In genomic region chr1:1332031-1332755, GRCh38 we compare ENCODE assay signal across 15 cellular contexts. TPM values are rescaled to one million over a fixed set of nuclear protein-coding genes. Genes with fewer than 3 reads are reported as not detected.
A peak's percentile ranks its signal among the peaks of the same experiment; 100 is the strongest.
DNase-seq lines count a peak whose midpoint lies in the region; ATAC-seq, FAIRE-seq and TF ChIP-seq lines count a peak whose summit lies in the region.
"Had no signal": no experiment of that assay in that cellular context is flagged by ENCODE, and none has a peak within 500 bp of the region (broad histone marks: within the 10 kb centered on the region; RNA-seq: fewer than 3 reads in every experiment).

No MANE protein-coding gene starts in this region.

- no peak for FAIRE-seq in K562 (lab: Jason Lieb, UNC)

- H4K8ac ChIP-seq in IMR-90 (ENCODE audit: low read depth in 2 of 2, low read length in 2 of 2) = no peak overlapping the region

- H3K36me3 ChIP-seq in IMR-90 (ENCODE audit: control insufficient read depth, insufficient read depth, low read length) = peaks cover 12% of the 10 kb centered on the region
- H3K36me3 ChIP-seq in K562 (ENCODE audit: control insufficient read depth, insufficient read depth, low read length) = peaks cover 38% of the 10 kb centered on the region; the same call in 1 of the 3 replicates
- H3K36me3 ChIP-seq in right lobe of liver = peaks cover 0 to 11% (median 2%) of the 10 kb centered on the region in 4 donors

- WGBS in IMR-90 (ENCODE audit: extremely low coverage in 2 of 2, insufficient read length in 1 of 2), 2 experiments = 90% methylated on average over 30 of the region's 57 CpGs; no CpG with 5 or more reads in 1 of the 2 experiments
- 90% methylated on average over 46 of the region's 57 CpGs for WGBS in K562 (ENCODE audit: insufficient coverage, low coverage, missing lambda C conversion rate)
- WGBS in right lobe of liver (ENCODE audit: insufficient coverage, low coverage, low lambda C conversion rate, missing lambda C conversion rate) = 87% methylated on average over 7 of the region's 57 CpGs

- peak overlapping the region; percentile 55 for H2AK9ac ChIP-seq in IMR-90 (replicated peaks; ENCODE audit: low read depth, low read length, poor library complexity)

- H2BK20ac ChIP-seq in IMR-90 (ENCODE audit: low read depth, low read length) = no peak overlapping the region

- CTCF ChIA-PET in IMR-90 (lab: Yijun Ruan, JAX) = no interaction called here
- CTCF ChIA-PET in K562 (lab: Yijun Ruan, JAX; ENCODE audit: low intra/inter-chr PET ratio) = no interaction called here

- intact Hi-C loops in IMR-90 (cut with micrococcal nuclease) (no loop called here), K562 (cut with micrococcal nuclease) (no loop called here), right lobe of liver (cut with DNase I) (no loop called here), left cardiac atrium (cut with DNase I) (no loop called here)

- H4K20me1 ChIP-seq in IMR-90 (ENCODE audit: insufficient read depth, low read length) = peaks cover 19% of the 10 kb centered on the region
- H4K20me1 ChIP-seq in K562 (replicated peaks; ENCODE audit: control insufficient read depth, insufficient read depth, low read length) = peaks cover 12% of the 10 kb centered on the region; the same call in 1 of the 2 replicates

- dilution Hi-C loops in IMR-90 (cut with HindIII; ENCODE audit: low sequenced_read_pairs, unreplicated experiment) = no loop called here

- H3K23ac ChIP-seq in IMR-90 (ENCODE audit: low read depth, low read length) = no peak overlapping the region

- no peak overlapping the region for H4K5ac ChIP-seq in IMR-90 (ENCODE audit: low read depth, low read length)

- H2AK5ac ChIP-seq in IMR-90 (ENCODE audit: low read depth, low read length) = no peak overlapping the region

- peak; percentile 88 for DNase-seq in DMS53 (lab: John Stamatoyannopoulos, UW)
- no peak for DNase-seq in IMR-90
- no peak for DNase-seq in K562 (ENCODE audit: extremely low read depth in 1 of 4, low spot score in 3 of 4)
- DNase-seq in right lobe of liver = peak in 2 of 3 donors; percentile 58 to 69
- DNase-seq in stimulated activated CD4-positive, alpha-beta T cell treated with anti-CD3 and anti-CD28 coated beads, Interleukin-4, amount 100 ng/mL, for 4 hours = no peak
- DNase-seq in NCI-H1048 (lab: John Stamatoyannopoulos, UW) = no peak
- no peak for DNase-seq in islet precursor cell
- DNase-seq in left cardiac atrium = no peak
- DNase-seq: BE2C; CD4-positive, alpha-beta memory T cell; HCEC 1CT; NCI-H1092; NCI-H187 treated with DMSO at 0.1 percent for 48 hours; NCI-H524; Right ventricle myocardium superior had no signal

- H3K4me3 ChIP-seq in IMR-90 (ENCODE audit: insufficient read depth, low read depth, low read length) (no peak overlapping the region), K562 (no peak overlapping the region), right lobe of liver (no peak overlapping the region)

- no peak overlapping the region for H2AFZ ChIP-seq in IMR-90 (replicated peaks; ENCODE audit: low read length, poor library complexity)
- H2AFZ ChIP-seq in K562 (ENCODE audit: low read depth, low read length) = no peak overlapping the region

- H3K4me2 ChIP-seq in IMR-90 (ENCODE audit: low read depth, low read length) (no peak overlapping the region), K562 (ENCODE audit: insufficient read depth, low read length) (no peak overlapping the region)

- H3K56ac ChIP-seq in IMR-90 (ENCODE audit: extremely low read depth, insufficient read depth, low read length) = no peak overlapping the region

- no peak overlapping the region for H3K4ac ChIP-seq in IMR-90 (ENCODE audit: low read depth, low read length)

- POLR2A ChIA-PET in IMR-90 (lab: Charles Lee; ENCODE audit: unreplicated experiment) = no interaction called here
- POLR2A ChIA-PET in K562 (lab: Yijun Ruan, JAX) = interaction anchor here (0.7 to 1.7 kb wide), 5 partner anchors 10 to 43 kb away, joined by 3 to 9 read pairs (median 4); partner anchors contain the start of gene AURKAIP1

- no peak overlapping the region for H3K18ac ChIP-seq in IMR-90 (ENCODE audit: low read depth, low read length)

- TF ChIP-seq RAD21 in IMR-90 (IDR thresholded peaks at IDR 0.05; ENCODE audit: low read length) (no peak), K562 (CRISPR knock-in tag; conservative IDR thresholded peaks at IDR 0.05 in 1 of 2, IDR thresholded peaks at IDR 0.05 in 1 of 2) (no peak)

- TF ChIP-seq CTCF in IMR-90 (conservative IDR thresholded peaks at IDR 0.05; ENCODE audit: low read depth, low read length) = no peak
- no peak for TF ChIP-seq CTCF in K562 (IDR thresholded peaks at IDR 0.05 in 2 of 3, conservative IDR thresholded peaks at IDR 0.05 in 1 of 3; ENCODE audit: insufficient read depth in 2 of 3, low read depth in 1 of 3, low read length in 3 of 3)
- TF ChIP-seq CTCF in right lobe of liver (IDR thresholded peaks at IDR 0.05) = no peak

- no peaks in the 10 kb centered on the region for H3K4me1 ChIP-seq in IMR-90 (ENCODE audit: control insufficient read depth, insufficient read depth, low read length)
- peaks cover 0 to 94% of the 10 kb centered on the region in 2 experiments; a peak in 2 of 5 replicates for H3K4me1 ChIP-seq in K562 (replicated peaks in 1 of 2; ENCODE audit: control insufficient read depth in 2 of 2, insufficient read depth in 2 of 2, low read length in 2 of 2)
- H3K4me1 ChIP-seq in right lobe of liver = peaks cover 0 to 5% (median 0%) of the 10 kb centered on the region in 4 donors
- H3K4me1 ChIP-seq: BE2C had no signal

- H3K27ac ChIP-seq in IMR-90 (ENCODE audit: insufficient read depth, low read length) (no peak overlapping the region), K562 (ENCODE audit: extremely low read depth, low read depth, low read length) (no peak overlapping the region), right lobe of liver (no peak overlapping the region)

- H3K9me1 ChIP-seq in IMR-90 (ENCODE audit: insufficient read depth, low read length) (peaks cover 9% of the 10 kb centered on the region), K562 (ENCODE audit: control insufficient read depth, insufficient read depth, low read length) (peaks cover 4% of the 10 kb centered on the region)

- no peak overlapping the region for H3K9ac ChIP-seq in IMR-90 (ENCODE audit: low read depth, low read length)
- H3K9ac ChIP-seq in K562 (ENCODE audit: insufficient read depth in 1 of 2, low read depth in 2 of 2, low read length in 2 of 2) = no peak overlapping the region

- no peak overlapping the region for H4K91ac ChIP-seq in IMR-90 (ENCODE audit: insufficient read depth, low read depth, low read length)

- BruUV-seq in IMR-90 (replicated peaks; lab: Mats Ljungman, UMichigan) = no TSS peak
- no TSS peak for BruUV-seq in K562 (replicated peaks; lab: Mats Ljungman, UMichigan)

- TF ChIP-seq EP300 in K562 (IDR thresholded peaks at IDR 0.05; ENCODE audit: low read length) = no peak

- H3K9me3 ChIP-seq in IMR-90 (ENCODE audit: control insufficient read depth, insufficient read depth, low read length) = no peaks in the 10 kb centered on the region
- peaks cover 6% of the 10 kb centered on the region for H3K9me3 ChIP-seq in K562 (replicated peaks; ENCODE audit: control insufficient read depth, insufficient read depth, low read depth, low read length)
- no peaks in the 10 kb centered on the region for H3K9me3 ChIP-seq in right lobe of liver
- H3K9me3 ChIP-seq: BE2C had no signal

- TF ChIP-seq POLR2A in IMR-90 (IDR thresholded peaks at IDR 0.05; ENCODE audit: low read depth, low read length) (no peak), K562 (conservative IDR thresholded peaks at IDR 0.05) (peak; percentile 27; the same call in 1 of the 2 replicates), right lobe of liver (IDR thresholded peaks at IDR 0.05) (no peak)

- no peaks in the 10 kb centered on the region for H3K79me2 ChIP-seq in K562 (ENCODE audit: control insufficient read depth, insufficient read depth, low read length)

- H2BK120ac ChIP-seq in IMR-90 (ENCODE audit: low read depth, low read length) = no peak overlapping the region

- in situ Hi-C loops in IMR-90 (cut with MboI; ENCODE audit: low sequenced_read_pairs) (no loop called here), K562 (cut with MboI) (no loop called here)

- peaks cover 7 to 11% of the 10 kb centered on the region in 2 experiments; a peak in 2 of 4 replicates for H3K79me1 ChIP-seq in IMR-90 (ENCODE audit: low read depth in 1 of 2, low read length in 2 of 2)

- no peaks in the 10 kb centered on the region for H3K27me3 ChIP-seq in IMR-90 (ENCODE audit: control insufficient read depth, insufficient read depth, low read length)
- H3K27me3 ChIP-seq in K562 (ENCODE audit: control insufficient read depth in 2 of 2, insufficient read depth in 2 of 2, low read length in 2 of 2) = no peaks in the 10 kb centered on the region
- H3K27me3 ChIP-seq in right lobe of liver = no peaks in the 10 kb centered on the region

- no peak for ATAC-seq in IMR-90 (ENCODE audit: low read depth)
- ATAC-seq in K562 = no peak
- ATAC-seq in right lobe of liver = peak; percentile 10 to 48 (median 16)
- ATAC-seq in left cardiac atrium = no peak

- no peak overlapping the region for H3K14ac ChIP-seq in IMR-90 (replicated peaks; ENCODE audit: low read depth, low read length)

- H2BK15ac ChIP-seq in IMR-90 (ENCODE audit: low read depth, low read length) = no peak overlapping the region

- H2BK5ac ChIP-seq in IMR-90 (ENCODE audit: low read depth, low read length, poor library complexity, severe bottlenecking) = no peak overlapping the region

RNA-seq across cellular contexts. Expression of gene TAS1R3, which starts 1.1 kb away (rescaled TPM):
- under 0.01 TPM in 1 of 2 replicates, not detected in the other for total RNA-seq in IMR-90 (2012; rRNA removed)
- polyA plus RNA-seq in IMR-90 (2012; rRNA removed) = 0.05 and 0.06 TPM in 2 replicates
- polyA plus RNA-seq in IMR-90 (2012; cell fraction: cytosol; rRNA removed) = 0.04 TPM in 1 of 2 replicates, not detected in the other
- polyA plus RNA-seq in IMR-90 (2012; cell fraction: nucleus; rRNA removed; ENCODE audit: low replicate concordance) = 0.56 and 1.9 TPM in 2 replicates
- 0.19 and 0.58 TPM in 2 replicates for total RNA-seq in K562 (2011; cell fraction: chromatin; rRNA removed; ENCODE audit: low replicate concordance)
- total RNA-seq in K562 (2011; cell fraction: nucleolus; rRNA removed) = 0.53 and 0.67 TPM in 2 replicates
- 0.15 and 0.23 TPM in 2 replicates for total RNA-seq in K562 (2011; cell fraction: nucleoplasm; rRNA removed)
- total RNA-seq in K562 (2014; rRNA removed) = 0.12 TPM in 1 of 2 replicates, not detected in the other
- not detected in 2 replicates for total RNA-seq in K562 (2014; rRNA removed; fragmentation: Illumina TruSeq; extraction: Trizol)
- total RNA-seq in K562 (2015; rRNA removed; fragmentation: Illumina TruSeq; extraction: Trizol) = 0.04 TPM in 1 of 2 replicates, not detected in the other
- total RNA-seq in K562 (2021) = 0.07 and 0.09 TPM in 2 replicates
- polyA plus RNA-seq in K562 (2011; rRNA removed) = 0.05 TPM in 1 of 2 replicates, not detected in the other
- 0.03 and 0.06 TPM in 2 replicates for polyA plus RNA-seq in K562 (2011; cell fraction: cytosol; rRNA removed)
- polyA plus RNA-seq in K562 (2011; cell fraction: nucleus; rRNA removed) = 0.25 and 0.31 TPM in 2 replicates
- 0.26 and 0.37 TPM in 2 replicates for polyA plus RNA-seq in K562 (2012)
- polyA plus RNA-seq in K562 (2014; fragmentation: Illumina TruSeq; extraction: Trizol) = not detected in 2 replicates
- polyA plus RNA-seq in K562 (2014; fragmentation: Nextera tagmentation; extraction: Ambion mirVana) = not detected
- polyA plus RNA-seq in K562 (2014; rRNA removed) = 0.03 and 0.13 TPM in 2 replicates
- not detected in 2 replicates for polyA minus RNA-seq in K562 (2011; rRNA and poly(A)+ RNA removed)
- not detected in 2 replicates for polyA minus RNA-seq in K562 (2011; cell fraction: cytosol; rRNA and poly(A)+ RNA removed)
- 0.13 and 0.22 TPM in 2 replicates for polyA minus RNA-seq in K562 (2011; cell fraction: nucleus; rRNA and poly(A)+ RNA removed)
- 1 to 10 TPM in 2 of 6 experiments, under 1 TPM in 4; 0.10 to 2.7 (median 0.33) TPM for total RNA-seq in right lobe of liver
- total RNA-seq in left cardiac atrium = under 1 TPM; 0.44 to 0.65 TPM

RNA-seq across cellular contexts. Expression of gene CPTP, which starts 7.6 kb away (rescaled TPM):
- 2.7 and 3.1 TPM in 2 replicates for total RNA-seq in IMR-90 (2012; rRNA removed)
- 12.1 and 15.4 TPM in 2 replicates for polyA plus RNA-seq in IMR-90 (2012; rRNA removed)
- 7.4 and 21.9 TPM in 2 replicates for polyA plus RNA-seq in IMR-90 (2012; cell fraction: cytosol; rRNA removed)
- 5.6 and 16.7 TPM in 2 replicates for polyA plus RNA-seq in IMR-90 (2012; cell fraction: nucleus; rRNA removed; ENCODE audit: low replicate concordance)
- 3.4 and 22.1 TPM in 2 replicates for total RNA-seq in K562 (2011; cell fraction: chromatin; rRNA removed; ENCODE audit: low replicate concordance)
- total RNA-seq in K562 (2011; cell fraction: nucleolus; rRNA removed) = 31.8 and 32.0 TPM in 2 replicates
- 11.2 and 13.9 TPM in 2 replicates for total RNA-seq in K562 (2011; cell fraction: nucleoplasm; rRNA removed)
- 21.6 and 33.4 TPM in 2 replicates for total RNA-seq in K562 (2014; rRNA removed)
- 3.0 and 3.5 TPM in 2 replicates for total RNA-seq in K562 (2014; rRNA removed; fragmentation: Illumina TruSeq; extraction: Trizol)
- total RNA-seq in K562 (2015; rRNA removed; fragmentation: Illumina TruSeq; extraction: Trizol) = 8.4 and 10.1 TPM in 2 replicates
- 25.4 and 25.8 TPM in 2 replicates for total RNA-seq in K562 (2021)
- 3.5 and 5.7 TPM in 2 replicates for polyA plus RNA-seq in K562 (2011; rRNA removed)
- polyA plus RNA-seq in K562 (2011; cell fraction: cytosol; rRNA removed) = 7.2 and 32.1 TPM in 2 replicates
- 5.6 and 10.3 TPM in 2 replicates for polyA plus RNA-seq in K562 (2011; cell fraction: nucleus; rRNA removed)
- polyA plus RNA-seq in K562 (2012) = 14.5 and 17.3 TPM in 2 replicates
- 2.7 and 9.1 TPM in 2 replicates for polyA plus RNA-seq in K562 (2014; fragmentation: Illumina TruSeq; extraction: Trizol)
- under 1 TPM; 0.11 to 0.20 TPM for polyA plus RNA-seq in K562 (2014; fragmentation: Nextera tagmentation; extraction: Ambion mirVana)
- 12.4 and 12.9 TPM in 2 replicates for polyA plus RNA-seq in K562 (2014; rRNA removed)
- 2.1 and 2.4 TPM in 2 replicates for polyA minus RNA-seq in K562 (2011; rRNA and poly(A)+ RNA removed)
- 9.2 and 12.1 TPM in 2 replicates for polyA minus RNA-seq in K562 (2011; cell fraction: cytosol; rRNA and poly(A)+ RNA removed)
- 14.0 and 17.8 TPM in 2 replicates for polyA minus RNA-seq in K562 (2011; cell fraction: nucleus; rRNA and poly(A)+ RNA removed)
- total RNA-seq in right lobe of liver = 10 to 100 TPM; 26.9 to 57.7 (median 33.1) TPM
- total RNA-seq in left cardiac atrium = 10 to 100 TPM; 31.8 to 32.5 TPM

RNA-seq across cellular contexts. Expression of gene INTS11, which starts 7.7 kb away (rescaled TPM):
- 52.5 and 56.1 TPM in 2 replicates for total RNA-seq in IMR-90 (2012; rRNA removed)
- 123 and 134 TPM in 2 replicates for polyA plus RNA-seq in IMR-90 (2012; rRNA removed)
- polyA plus RNA-seq in IMR-90 (2012; cell fraction: cytosol; rRNA removed) = 64.0 and 101 TPM in 2 replicates
- 495 and 1,105 TPM in 2 replicates for polyA plus RNA-seq in IMR-90 (2012; cell fraction: nucleus; rRNA removed; ENCODE audit: low replicate concordance)
- 317 and 866 TPM in 2 replicates for total RNA-seq in K562 (2011; cell fraction: chromatin; rRNA removed; ENCODE audit: low replicate concordance)
- 565 and 578 TPM in 2 replicates for total RNA-seq in K562 (2011; cell fraction: nucleolus; rRNA removed)
- total RNA-seq in K562 (2011; cell fraction: nucleoplasm; rRNA removed) = 402 and 440 TPM in 2 replicates
- 151 and 179 TPM in 2 replicates for total RNA-seq in K562 (2014; rRNA removed)
- total RNA-seq in K562 (2014; rRNA removed; fragmentation: Illumina TruSeq; extraction: Trizol) = 62.1 and 77.4 TPM in 2 replicates
- 85.4 and 88.8 TPM in 2 replicates for total RNA-seq in K562 (2015; rRNA removed; fragmentation: Illumina TruSeq; extraction: Trizol)
- 153 and 164 TPM in 2 replicates for total RNA-seq in K562 (2021)
- 110 and 164 TPM in 2 replicates for polyA plus RNA-seq in K562 (2011; rRNA removed)
- 195 and 300 TPM in 2 replicates for polyA plus RNA-seq in K562 (2011; cell fraction: cytosol; rRNA removed)
- polyA plus RNA-seq in K562 (2011; cell fraction: nucleus; rRNA removed) = 663 and 798 TPM in 2 replicates
- polyA plus RNA-seq in K562 (2012) = 151 and 204 TPM in 2 replicates
- polyA plus RNA-seq in K562 (2014; fragmentation: Illumina TruSeq; extraction: Trizol) = 143 and 151 TPM in 2 replicates
- 10 to 100 TPM in 1 of 2 experiments, 1 to 10 TPM in 1; 3.6 to 11.8 TPM for polyA plus RNA-seq in K562 (2014; fragmentation: Nextera tagmentation; extraction: Ambion mirVana)
- 183 TPM in 2 replicates for polyA plus RNA-seq in K562 (2014; rRNA removed)
- polyA minus RNA-seq in K562 (2011; rRNA and poly(A)+ RNA removed) = 68.4 and 103 TPM in 2 replicates
- 79.6 and 101 TPM in 2 replicates for polyA minus RNA-seq in K562 (2011; cell fraction: cytosol; rRNA and poly(A)+ RNA removed)
- polyA minus RNA-seq in K562 (2011; cell fraction: nucleus; rRNA and poly(A)+ RNA removed) = 108 and 123 TPM in 2 replicates
- total RNA-seq in right lobe of liver = 10 to 100 TPM; 35.1 to 52.4 (median 43.5) TPM
- 10 to 100 TPM; 48.5 to 60.0 TPM for total RNA-seq in left cardiac atrium

RNA-seq across cellular contexts. Expression of gene DVL1, which starts 17.0 kb away (rescaled TPM):
- total RNA-seq in IMR-90 (2012; rRNA removed) = 27.2 and 27.5 TPM in 2 replicates
- 35.9 and 47.6 TPM in 2 replicates for polyA plus RNA-seq in IMR-90 (2012; rRNA removed)
- polyA plus RNA-seq in IMR-90 (2012; cell fraction: cytosol; rRNA removed) = 17.5 and 35.8 TPM in 2 replicates
- polyA plus RNA-seq in IMR-90 (2012; cell fraction: nucleus; rRNA removed; ENCODE audit: low replicate concordance) = 176 and 462 TPM in 2 replicates
- 53.3 and 207 TPM in 2 replicates for total RNA-seq in K562 (2011; cell fraction: chromatin; rRNA removed; ENCODE audit: low replicate concordance)
- total RNA-seq in K562 (2011; cell fraction: nucleolus; rRNA removed) = 213 and 235 TPM in 2 replicates
- 85.9 and 103 TPM in 2 replicates for total RNA-seq in K562 (2011; cell fraction: nucleoplasm; rRNA removed)
- total RNA-seq in K562 (2014; rRNA removed) = 135 and 143 TPM in 2 replicates
- total RNA-seq in K562 (2014; rRNA removed; fragmentation: Illumina TruSeq; extraction: Trizol) = 3.5 and 6.3 TPM in 2 replicates
- 50.9 and 51.7 TPM in 2 replicates for total RNA-seq in K562 (2015; rRNA removed; fragmentation: Illumina TruSeq; extraction: Trizol)
- 106 and 118 TPM in 2 replicates for total RNA-seq in K562 (2021)
- 24.3 and 42.1 TPM in 2 replicates for polyA plus RNA-seq in K562 (2011; rRNA removed)
- polyA plus RNA-seq in K562 (2011; cell fraction: cytosol; rRNA removed) = 39.8 and 107 TPM in 2 replicates
- 353 and 531 TPM in 2 replicates for polyA plus RNA-seq in K562 (2011; cell fraction: nucleus; rRNA removed)
- polyA plus RNA-seq in K562 (2012) = 65.5 and 75.0 TPM in 2 replicates
- 13.9 and 43.4 TPM in 2 replicates for polyA plus RNA-seq in K562 (2014; fragmentation: Illumina TruSeq; extraction: Trizol)
- under 1 TPM; 0.62 to 0.63 TPM for polyA plus RNA-seq in K562 (2014; fragmentation: Nextera tagmentation; extraction: Ambion mirVana)
- polyA plus RNA-seq in K562 (2014; rRNA removed) = 119 and 136 TPM in 2 replicates
- 5.6 and 11.7 TPM in 2 replicates for polyA minus RNA-seq in K562 (2011; rRNA and poly(A)+ RNA removed)
- 32.9 and 47.2 TPM in 2 replicates for polyA minus RNA-seq in K562 (2011; cell fraction: cytosol; rRNA and poly(A)+ RNA removed)
- polyA minus RNA-seq in K562 (2011; cell fraction: nucleus; rRNA and poly(A)+ RNA removed) = 69.3 and 81.9 TPM in 2 replicates
- total RNA-seq in right lobe of liver = 10 to 100 TPM; 32.7 to 54.6 (median 41.2) TPM
- total RNA-seq in left cardiac atrium = 10 to 100 TPM; 63.5 to 69.2 TPM

RNA-seq across cellular contexts. Expression of gene PUSL1, which starts 23.8 kb away (rescaled TPM):
- total RNA-seq in IMR-90 (2012; rRNA removed) (10.9 and 13.3 TPM in 2 replicates), K562 (2014; rRNA removed) (86.9 and 103 TPM in 2 replicates), K562 (2014; rRNA removed; fragmentation: Illumina TruSeq; extraction: Trizol) (5.6 and 7.0 TPM in 2 replicates), K562 (2015; rRNA removed; fragmentation: Illumina TruSeq; extraction: Trizol) (29.7 and 31.4 TPM in 2 replicates), K562 (2021) (80.1 and 83.0 TPM in 2 replicates), right lobe of liver (10 to 100 TPM in 2 of 6 experiments, 1 to 10 TPM in 4; 5.6 to 21.6 (median 8.4) TPM), left cardiac atrium (10 to 100 TPM; 11.4 to 12.2 TPM)
- polyA plus RNA-seq in IMR-90 (2012; rRNA removed) (33.0 and 43.6 TPM in 2 replicates), K562 (2011; rRNA removed) (13.6 and 22.4 TPM in 2 replicates), K562 (2014; fragmentation: Illumina TruSeq; extraction: Trizol) (10.5 and 25.1 TPM in 2 replicates), K562 (2014; fragmentation: Nextera tagmentation; extraction: Ambion mirVana) (1 to 10 TPM in 1 of 2 experiments, under 1 TPM in 1; 0.62 to 1.7 TPM), K562 (2014; rRNA removed) (68.5 and 76.0 TPM in 2 replicates)
- 26.4 and 45.6 TPM in 2 replicates for polyA plus RNA-seq in IMR-90 (2012; cell fraction: cytosol; rRNA removed)
- 34.1 and 86.3 TPM in 2 replicates for polyA plus RNA-seq in IMR-90 (2012; cell fraction: nucleus; rRNA removed; ENCODE audit: low replicate concordance)
- 13.3 and 63.1 TPM in 2 replicates for total RNA-seq in K562 (2011; cell fraction: chromatin; rRNA removed; ENCODE audit: low replicate concordance)
- 74.5 and 90.1 TPM in 2 replicates for total RNA-seq in K562 (2011; cell fraction: nucleolus; rRNA removed)
- 23.2 and 31.2 TPM in 2 replicates for total RNA-seq in K562 (2011; cell fraction: nucleoplasm; rRNA removed)
- 29.8 and 137 TPM in 2 replicates for polyA plus RNA-seq in K562 (2011; cell fraction: cytosol; rRNA removed)
- polyA plus RNA-seq in K562 (2011; cell fraction: nucleus; rRNA removed) = 41.7 and 71.9 TPM in 2 replicates
- 35.1 and 53.3 TPM in 2 replicates for polyA plus RNA-seq in K562 (2012)
- 3.5 and 5.7 TPM in 2 replicates for polyA minus RNA-seq in K562 (2011; rRNA and poly(A)+ RNA removed)
- polyA minus RNA-seq in K562 (2011; cell fraction: cytosol; rRNA and poly(A)+ RNA removed) = 22.0 and 25.8 TPM in 2 replicates
- 33.5 and 38.2 TPM in 2 replicates for polyA minus RNA-seq in K562 (2011; cell fraction: nucleus; rRNA and poly(A)+ RNA removed)

Comparison
In these comparisons a context has a peak if more than half of its experiments do, and no peak if none do; other contexts are left out.
1. DNase-seq: peak in DMS53 (single experiment) and right lobe of liver (2 of 3); none in IMR-90 (single experiment), K562 (0 of 4), stimulated activated CD4-positive, alpha-beta T cell treated with anti-CD3 and anti-CD28 coated beads, Interleukin-4, amount 100 ng/mL, for 4 hours (0 of 2), NCI-H1048 (single experiment), islet precursor cell (single experiment) and left cardiac atrium (single experiment).
2. ATAC-seq: peak in right lobe of liver (4 of 4); none in IMR-90 (single experiment), K562 (single experiment) and left cardiac atrium (0 of 2).